Comparison of ENCODE assay signal across 8 cellular contexts in genomic region chrX:115584715-115585114, GRCh38. TPM values are rescaled to one million over a fixed set of nuclear protein-coding genes. Genes with fewer than 3 reads are reported as not detected.
DNase-seq lines count a peak whose midpoint lies in the region; TF ChIP-seq lines count a peak whose summit lies in the region.

No MANE protein-coding gene starts in this region.

- intact Hi-C loops in activated T-helper 2 cell treated with anti-CD3 and anti-CD28 coated beads, Interferon-gamma antibody, Interleukin-2, Interleukin-4, amounts not matched to agents 10 μg/mL and 5 μg/mL and 100 μg/mL, durations not matched to agents 14 hours and 24 hours and 36 hours (cut with micrococcal nuclease): loop anchor here (2.0 kb wide), 1 partner anchor 24 kb away; the partner anchor contains the start of gene PLS3

- peaks cover 29% of the 10 kb centered on the region for H3K4me1 ChIP-seq in SJCRH30

- no peaks in the 10 kb centered on the region for H3K9me3 Mint-ChIP-seq in activated T-helper 2 cell treated with anti-CD3 and anti-CD28 coated beads, Interferon-gamma antibody, Interleukin-2, Interleukin-4, amounts not matched to agents 10 μg/mL and 5 μg/mL and 100 μg/mL, durations not matched to agents 14 hours and 24 hours and 36 hours

- H3K27me3 ChIP-seq in SJCRH30: no peaks in the 10 kb centered on the region

- H3K36me3 Mint-ChIP-seq in activated T-helper 2 cell treated with anti-CD3 and anti-CD28 coated beads, Interferon-gamma antibody, Interleukin-2, Interleukin-4, amounts not matched to agents 10 μg/mL and 5 μg/mL and 100 μg/mL, durations not matched to agents 14 hours and 24 hours and 36 hours (ENCODE audit: low read depth): no peaks in the 10 kb centered on the region

- DNase-seq in AG10803 (ENCODE audit: low read depth) (peak; percentile 36), H4 (ENCODE audit: low spot score) (peak; percentile 3), glomerular visceral epithelial cell (ENCODE audit: extremely low spot score) (peak; percentile 32), SHP77 treated with DMSO at 0.1 percent for 48 hours (lab: John Stamatoyannopoulos, UW) (no peak), GF-D8 (lab: John Stamatoyannopoulos, UW) (no peak), GM13977 (ENCODE audit: low spot score) (no peak), SJCRH30 (no peak)
- DNase-seq in activated T-helper 2 cell treated with anti-CD3 and anti-CD28 coated beads, Interferon-gamma antibody, Interleukin-2, Interleukin-4, amounts not matched to agents 10 μg/mL and 5 μg/mL and 100 μg/mL, durations not matched to agents 14 hours and 24 hours and 36 hours (ENCODE audit: low spot score): no peak

- peak overlapping the region; percentile 35 for H3K27ac Mint-ChIP-seq in activated T-helper 2 cell treated with anti-CD3 and anti-CD28 coated beads, Interferon-gamma antibody, Interleukin-2, Interleukin-4, amounts not matched to agents 10 μg/mL and 5 μg/mL and 100 μg/mL, durations not matched to agents 14 hours and 24 hours and 36 hours

- H3K27me3 Mint-ChIP-seq in activated T-helper 2 cell treated with anti-CD3 and anti-CD28 coated beads, Interferon-gamma antibody, Interleukin-2, Interleukin-4, amounts not matched to agents 10 μg/mL and 5 μg/mL and 100 μg/mL, durations not matched to agents 14 hours and 24 hours and 36 hours (ENCODE audit: low read depth): no peaks in the 10 kb centered on the region

- no peak overlapping the region for H3K4me3 Mint-ChIP-seq in activated T-helper 2 cell treated with anti-CD3 and anti-CD28 coated beads, Interferon-gamma antibody, Interleukin-2, Interleukin-4, amounts not matched to agents 10 μg/mL and 5 μg/mL and 100 μg/mL, durations not matched to agents 14 hours and 24 hours and 36 hours (ENCODE audit: low read depth)

- H3K9me3 ChIP-seq in SJCRH30 (replicated peaks): 0 out of 2 replicates have a peak, but pooled peaks cover 2% of the 10 kb centered on the region

- in situ Hi-C loops in GM13977 (cut with MboI; ENCODE audit: low pct_unique_long_range_greater_than_20kb, low sequenced_read_pairs, unreplicated experiment): no loop called here

- H3K27ac ChIP-seq in SJCRH30: no peak overlapping the region

- peaks cover 22% of the 10 kb centered on the region for H3K36me3 ChIP-seq in SJCRH30

- peaks cover 6% of the 10 kb centered on the region for H3K4me1 Mint-ChIP-seq in activated T-helper 2 cell treated with anti-CD3 and anti-CD28 coated beads, Interferon-gamma antibody, Interleukin-2, Interleukin-4, amounts not matched to agents 10 μg/mL and 5 μg/mL and 100 μg/mL, durations not matched to agents 14 hours and 24 hours and 36 hours (ENCODE audit: low read depth)

- H3K4me3 ChIP-seq in AG10803 (ENCODE audit: low read length): no peak overlapping the region
- no peak overlapping the region for H3K4me3 ChIP-seq in SJCRH30

- TF ChIP-seq CTCF in AG10803 (conservative IDR thresholded peaks at IDR 0.05; ENCODE audit: low read length) (no peak), GM13977 (IDR thresholded peaks at IDR 0.05; ENCODE audit: extremely low read depth, insufficient read depth, missing control alignments) (no peak)

RNA-seq across cellular contexts. Expression of gene PLS3, which starts 23.7 kb away (rescaled TPM):
- total RNA-seq in H4 (2014; rRNA removed; shearing (Covaris generic)): 126 and 161 TPM in 2 replicates
- total RNA-seq in activated T-helper 2 cell treated with anti-CD3 and anti-CD28 coated beads, Interferon-gamma antibody, Interleukin-2, Interleukin-4, amounts not matched to agents 10 μg/mL and 5 μg/mL and 100 μg/mL, durations not matched to agents 14 hours and 24 hours and 36 hours: 3.1 and 5.4 TPM in 2 replicates
- 412 and 427 TPM in 2 replicates for total RNA-seq in SJCRH30 (2014; rRNA removed; shearing (Covaris generic))

Comparison
In these comparisons a context has a peak if more than half of its experiments do, and no peak if none do; other contexts are left out.
1. DNase-seq: peak in AG10803 (single experiment), H4 (single experiment) and glomerular visceral epithelial cell (single experiment); none in activated T-helper 2 cell treated with anti-CD3 and anti-CD28 coated beads, Interferon-gamma antibody, Interleukin-2, Interleukin-4, amounts not matched to agents 10 μg/mL and 5 μg/mL and 100 μg/mL, durations not matched to agents 14 hours and 24 hours and 36 hours (single experiment), SHP77 treated with DMSO at 0.1 percent for 48 hours (single experiment), GF-D8 (single experiment), GM13977 (single experiment) and SJCRH30 (0 of 2).
2. RNA of gene PLS3, which starts 23.7 kb away (total RNA-seq): 412 to 427 TPM in SJCRH30 and 126 to 161 TPM in H4; 3.1 to 5.4 TPM in activated T-helper 2 cell treated with anti-CD3 and anti-CD28 coated beads, Interferon-gamma antibody, Interleukin-2, Interleukin-4, amounts not matched to agents 10 μg/mL and 5 μg/mL and 100 μg/mL, durations not matched to agents 14 hours and 24 hours and 36 hours; every median in the first group is over 10 times any median in the second.